Comparison of ENCODE assay signal across 19 cellular contexts in the genomic region with DNA sequence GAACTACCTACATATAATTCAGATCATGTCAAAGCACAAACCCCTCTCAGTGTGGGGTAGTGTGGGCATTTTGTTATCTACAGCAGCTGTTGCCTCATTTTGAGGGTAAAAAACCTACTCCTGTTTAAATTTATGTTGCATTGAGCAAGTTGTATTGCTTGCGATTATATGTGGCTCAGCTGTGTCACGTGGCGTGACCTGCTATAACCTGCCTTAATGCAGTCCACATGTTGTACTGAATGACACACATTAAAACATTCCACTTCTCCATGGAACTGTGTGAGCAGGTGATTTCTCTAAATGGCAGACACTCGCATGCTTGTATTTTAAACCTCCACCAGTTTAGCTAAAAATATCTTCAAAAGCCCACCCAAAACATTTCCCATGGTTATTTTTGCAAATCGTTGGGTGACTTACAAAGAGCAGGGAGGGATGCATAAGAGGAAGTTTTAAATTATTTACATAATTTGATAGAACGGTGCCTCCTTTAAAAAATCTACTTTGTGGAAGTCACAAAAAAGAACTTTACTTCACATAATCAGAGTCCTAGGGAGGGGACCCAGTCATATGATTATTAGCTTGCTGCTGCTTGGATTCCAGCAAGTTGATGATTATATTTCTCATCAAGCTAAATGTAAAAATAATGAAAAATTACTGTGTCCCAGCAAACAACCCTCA.
DNase-seq lines count a peak whose midpoint lies in the region; ATAC-seq and TF ChIP-seq lines count a peak whose summit lies in the region.
"Had no signal": no experiment of that assay in that cellular context is flagged by ENCODE, and none has a peak within 500 bp of the region (broad histone marks: within the 10 kb centered on the region; RNA-seq: fewer than 3 reads in every experiment).

No MANE protein-coding gene starts in this region.

- no peaks in the 10 kb centered on the region for H3F3A ChIP-seq in Loucy (ENCODE audit: low read depth)

- H3K4me2 ChIP-seq in Loucy (ENCODE audit: low read depth, low read length, poor library complexity, severe bottlenecking) (no peak overlapping the region), OCI-LY7 (ENCODE audit: low read length) (peak overlapping the region; percentile 53)
- H3K4me2 ChIP-seq: PC-9 had no signal

- H3K27ac ChIP-seq in OCI-LY7 (ENCODE audit: low read depth, low read length, poor library complexity, severe bottlenecking) (peak overlapping the region; percentile 21), skin epidermis (peak overlapping the region in 11 of 21 experiments; percentile 19 to 80 (median 40)), RWPE1 (no peak overlapping the region)
- H3K27ac ChIP-seq: PC-9, prostate gland, stomach had no signal

- H3K9me2 ChIP-seq in Loucy (replicated peaks; ENCODE audit: low read depth, low read length) (no peaks in the 10 kb centered on the region), OCI-LY7 (ENCODE audit: insufficient read depth, low read length) (no peaks in the 10 kb centered on the region)

- H4K20me1 ChIP-seq in Loucy (ENCODE audit: insufficient read depth, low read length, poor library complexity, severe bottlenecking) (no peaks in the 10 kb centered on the region), OCI-LY7 (ENCODE audit: insufficient read depth, low read length) (no peaks in the 10 kb centered on the region)

- BruUV-seq in OCI-LY7 (replicated peaks; lab: Mats Ljungman, UMichigan) = no TSS peak

- DNase-seq in OCI-LY7 (ENCODE audit: low spot score) (no peak), fibroblast of mammary gland (ENCODE audit: low read depth) (peak; percentile 70), WTC11 (ENCODE audit: low spot score) (no peak), RWPE1 (ENCODE audit: low spot score) (no peak), superior temporal gyrus (ENCODE audit: extremely low spot score) (no peak)
- DNase-seq: activated CD8-positive, alpha-beta T cell treated with anti-CD3 and anti-CD28 coated beads for 36 hours; BE2C; NCI-H1436 treated with DMSO at 0.1 percent for 48 hours; NCI-H2171; NCI-H526; nephron progenitor cell; PC-9; small intestine; stomach; trophoblast cell had no signal

- H3K4me1 Mint-ChIP-seq in WTC11 = peaks cover 9% of the 10 kb centered on the region

- H3K27ac Mint-ChIP-seq in WTC11 = no peak overlapping the region
- H3K27ac Mint-ChIP-seq: activated CD8-positive, alpha-beta T cell treated with anti-CD3 and anti-CD28 coated beads for 36 hours; nephron progenitor cell had no signal

- H3K4me1 ChIP-seq in Loucy (ENCODE audit: insufficient read depth, low read length, poor library complexity, severe bottlenecking) (no peaks in the 10 kb centered on the region), OCI-LY7 (ENCODE audit: insufficient read depth, low read length, poor library complexity, severe bottlenecking) (peaks cover 85% of the 10 kb centered on the region)
- H3K4me1 ChIP-seq: BE2C, HAP-1, prostate gland, stomach had no signal

- H3K79me2 ChIP-seq in Loucy (ENCODE audit: insufficient read depth, low read length) (no peaks in the 10 kb centered on the region), OCI-LY7 (ENCODE audit: insufficient read depth, low read depth, low read length) (no peaks in the 10 kb centered on the region)

- H3K9ac ChIP-seq in Loucy (ENCODE audit: low read depth, low read length, poor library complexity, severe bottlenecking) = no peak overlapping the region

- no peaks in the 10 kb centered on the region for H3K9me3 Mint-ChIP-seq in WTC11
- H3K9me3 Mint-ChIP-seq: activated CD8-positive, alpha-beta T cell treated with anti-CD3 and anti-CD28 coated beads for 36 hours; nephron progenitor cell had no signal

- no peak overlapping the region for H3K4me3 Mint-ChIP-seq in WTC11
- H3K4me3 Mint-ChIP-seq: activated CD8-positive, alpha-beta T cell treated with anti-CD3 and anti-CD28 coated beads for 36 hours; nephron progenitor cell had no signal

- intact Hi-C loops in OCI-LY7 (cut with micrococcal nuclease; ENCODE audit: unreplicated experiment) = no loop called here

- H3K27me3 Mint-ChIP-seq in WTC11 (ENCODE audit: low read depth) = no peaks in the 10 kb centered on the region

- no peak for TF ChIP-seq CTCF in Loucy (conservative IDR thresholded peaks at IDR 0.05; ENCODE audit: low read length)
- no peak for TF ChIP-seq CTCF in OCI-LY7 (conservative IDR thresholded peaks at IDR 0.05; ENCODE audit: low read length)
- TF ChIP-seq CTCF in fibroblast of mammary gland (conservative IDR thresholded peaks at IDR 0.05; ENCODE audit: control insufficient read depth, insufficient read depth, low read depth, low read length) = no peak
- no peak for TF ChIP-seq CTCF in WTC11 (IDR thresholded peaks at IDR 0.05)
- no peak for TF ChIP-seq CTCF in RWPE1 (conservative IDR thresholded peaks at IDR 0.05; ENCODE audit: low read depth)

- CTCF ChIA-PET in OCI-LY7 (lab: Charles Lee; ENCODE audit: unreplicated experiment) = no interaction called here
- CTCF ChIA-PET in WTC11 (lab: Charles Lee) = no interaction called here
- CTCF ChIA-PET in RWPE1 (lab: Yijun Ruan, JAX) = no interaction called here

- H3K27me3 ChIP-seq in Loucy (ENCODE audit: insufficient read depth, low read length, poor library complexity, severe bottlenecking) = no peaks in the 10 kb centered on the region
- H3K27me3 ChIP-seq: BE2C, stomach had no signal

- H2AFZ ChIP-seq in Loucy (ENCODE audit: low read length) (0 out of 2 replicates have a peak overlapping the region, but pooled peaks have one; percentile 7), OCI-LY7 (ENCODE audit: low read length) (peak overlapping the region; percentile 92)
- H2AFZ ChIP-seq: PC-9 had no signal

- H3K36me3 ChIP-seq in Loucy (ENCODE audit: insufficient read depth, low read length) (no peaks in the 10 kb centered on the region), OCI-LY7 (ENCODE audit: insufficient read depth, low read length) (no peaks in the 10 kb centered on the region)
- H3K36me3 ChIP-seq: BE2C, HAP-1, prostate gland, stomach had no signal

- H3K9me3 ChIP-seq in Loucy (ENCODE audit: insufficient read depth, low read depth, low read length) (no peaks in the 10 kb centered on the region), OCI-LY7 (ENCODE audit: low read length) (no peaks in the 10 kb centered on the region)
- H3K9me3 ChIP-seq: BE2C, HAP-1, prostate gland, stomach had no signal

- POLR2A ChIA-PET in OCI-LY7 (lab: Charles Lee) (interaction anchor here (0.6 to 7.3 kb wide), 5 partner anchors 15 to 352 kb away, joined by 3 to 80 read pairs (median 3); no protein-coding TSS in a partner anchor), WTC11 (lab: Charles Lee) (no interaction called here), RWPE1 (lab: Yijun Ruan, JAX; ENCODE audit: low non-redundant PET) (no interaction called here)

- no peaks in the 10 kb centered on the region for H3K36me3 Mint-ChIP-seq in WTC11

- no peak for ATAC-seq in WTC11
- ATAC-seq: activated CD8-positive, alpha-beta T cell treated with anti-CD3 and anti-CD28 coated beads for 36 hours had no signal

- no peak overlapping the region for H3K4me3 ChIP-seq in Loucy (ENCODE audit: low read length, poor library complexity, severe bottlenecking)
- H3K4me3 ChIP-seq in OCI-LY7 (ENCODE audit: low read depth, low read length, poor library complexity, severe bottlenecking) = peak overlapping the region; percentile 1
- H3K4me3 ChIP-seq in fibroblast of mammary gland (ENCODE audit: control insufficient read depth, low read depth, low read length) = no peak overlapping the region
- no peak overlapping the region for H3K4me3 ChIP-seq in skin epidermis
- H3K4me3 ChIP-seq: HAP-1, PC-9, prostate gland, stomach had no signal

TF ChIP-seq in WTC11, 78 proteins besides CTCF, POLR2A, EP300 and RAD21 (continues in another document):
- TF ChIP-seq ZNF396 (CRISPR knock-in tag; IDR thresholded peaks at IDR 0.05; ENCODE audit: borderline replicate concordance) = no peak
- TF ChIP-seq, protein P1, sequence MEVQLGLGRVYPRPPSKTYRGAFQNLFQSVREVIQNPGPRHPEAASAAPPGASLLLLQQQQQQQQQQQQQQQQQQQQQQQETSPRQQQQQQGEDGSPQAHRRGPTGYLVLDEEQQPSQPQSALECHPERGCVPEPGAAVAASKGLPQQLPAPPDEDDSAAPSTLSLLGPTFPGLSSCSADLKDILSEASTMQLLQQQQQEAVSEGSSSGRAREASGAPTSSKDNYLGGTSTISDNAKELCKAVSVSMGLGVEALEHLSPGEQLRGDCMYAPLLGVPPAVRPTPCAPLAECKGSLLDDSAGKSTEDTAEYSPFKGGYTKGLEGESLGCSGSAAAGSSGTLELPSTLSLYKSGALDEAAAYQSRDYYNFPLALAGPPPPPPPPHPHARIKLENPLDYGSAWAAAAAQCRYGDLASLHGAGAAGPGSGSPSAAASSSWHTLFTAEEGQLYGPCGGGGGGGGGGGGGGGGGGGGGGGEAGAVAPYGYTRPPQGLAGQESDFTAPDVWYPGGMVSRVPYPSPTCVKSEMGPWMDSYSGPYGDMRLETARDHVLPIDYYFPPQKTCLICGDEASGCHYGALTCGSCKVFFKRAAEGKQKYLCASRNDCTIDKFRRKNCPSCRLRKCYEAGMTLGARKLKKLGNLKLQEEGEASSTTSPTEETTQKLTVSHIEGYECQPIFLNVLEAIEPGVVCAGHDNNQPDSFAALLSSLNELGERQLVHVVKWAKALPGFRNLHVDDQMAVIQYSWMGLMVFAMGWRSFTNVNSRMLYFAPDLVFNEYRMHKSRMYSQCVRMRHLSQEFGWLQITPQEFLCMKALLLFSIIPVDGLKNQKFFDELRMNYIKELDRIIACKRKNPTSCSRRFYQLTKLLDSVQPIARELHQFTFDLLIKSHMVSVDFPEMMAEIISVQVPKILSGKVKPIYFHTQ (CRISPR knock-in tag; IDR thresholded peaks at IDR 0.05) = no peak
- no peak for TF ChIP-seq CREM (CRISPR knock-in tag; IDR thresholded peaks at IDR 0.05)
- no peak for TF ChIP-seq NFATC4 (CRISPR knock-in tag; IDR thresholded peaks at IDR 0.05)
- TF ChIP-seq SOX15 (CRISPR knock-in tag; IDR thresholded peaks at IDR 0.05) = no peak
- TF ChIP-seq ELF4 (CRISPR knock-in tag; IDR thresholded peaks at IDR 0.05; ENCODE audit: low read depth) = no peak
- TF ChIP-seq OVOL2 (CRISPR knock-in tag; IDR thresholded peaks at IDR 0.05; ENCODE audit: borderline replicate concordance) = no peak
- no peak for TF ChIP-seq FOXJ3 (CRISPR knock-in tag; IDR thresholded peaks at IDR 0.05; ENCODE audit: borderline replicate concordance)
